24 cellular contexts compared by ENCODE assay signal in genomic region chr9:132234501-132235045, GRCh38.
A peak's percentile ranks its signal among the peaks of the same experiment; 100 is the strongest.
DNase-seq lines count a peak whose midpoint lies in the region; TF ChIP-seq lines count a peak whose summit lies in the region.
"Had no signal": no experiment of that assay in that cellular context is flagged by ENCODE, and none has a peak within 500 bp of the region (broad histone marks: within the 10 kb centered on the region; RNA-seq: fewer than 3 reads in every experiment).

No MANE protein-coding gene starts in this region.

- CTCF ChIA-PET in CD4-positive, alpha-beta memory T cell (lab: Charles Lee; ENCODE audit: partially characterized antibody), result interaction anchor here (0.8 to 9.9 kb wide), 5 partner anchors 19 to 474 kb away, joined by 3 to 124 read pairs (median 69); no protein-coding TSS in a partner anchor

- H3K27me3 ChIP-seq in neural progenitor cell, result peaks cover 20% of the 10 kb centered on the region
- no peaks in the 10 kb centered on the region for H3K27me3 ChIP-seq in CD4-positive, alpha-beta memory T cell (ENCODE audit: insufficient read depth, low read length)

- H3K9me3 ChIP-seq in neural progenitor cell (ENCODE audit: low read depth), result no peaks in the 10 kb centered on the region
- H3K9me3 ChIP-seq in CD4-positive, alpha-beta memory T cell (ENCODE audit: control insufficient read depth in 1 of 2, low read length in 2 of 2), result no peaks in the 10 kb centered on the region
- H3K9me3 ChIP-seq: A549 had no signal

- intact Hi-C loops in CD4-positive, alpha-beta memory T cell (cut with micrococcal nuclease), result no loop called here

- H2AFZ ChIP-seq in neural progenitor cell (replicated peaks), result no peak overlapping the region

- no peaks in the 10 kb centered on the region for H3K79me2 ChIP-seq in neural progenitor cell (ENCODE audit: low read depth)

- H3K9me3 Mint-ChIP-seq in neural progenitor cell, result no peaks in the 10 kb centered on the region
- H3K9me3 Mint-ChIP-seq in CD4-positive, alpha-beta memory T cell, result no peaks in the 10 kb centered on the region
- H3K9me3 Mint-ChIP-seq: CD14-positive monocyte had no signal

- no peak overlapping the region for H3K4me3 Mint-ChIP-seq in neural progenitor cell
- H3K4me3 Mint-ChIP-seq in CD4-positive, alpha-beta memory T cell, result no peak overlapping the region
- H3K4me3 Mint-ChIP-seq: B cell, CD14-positive monocyte, T-helper 17 cell had no signal

- TF ChIP-seq CTCF in neural progenitor cell (IDR thresholded peaks at IDR 0.05), result no peak

- no peak overlapping the region for H3K27ac ChIP-seq in neural progenitor cell
- H3K27ac ChIP-seq in CD4-positive, alpha-beta memory T cell (ENCODE audit: low read depth, low read length), result no peak overlapping the region
- H3K27ac ChIP-seq: A549, RWPE1, SK-N-MC had no signal

- DNase-seq in NCI-H82 (lab: John Stamatoyannopoulos, UW) (peak; percentile 79), NCI-H82 treated with DMSO at 0.1 percent for 48 hours (lab: John Stamatoyannopoulos, UW; ENCODE audit: unreplicated experiment) (no peak), ELF-1 (ENCODE audit: low read depth, low spot score) (peak; percentile 56), NCI-H524 treated with DMSO at 0.1 percent for 48 hours (lab: John Stamatoyannopoulos, UW) (peak; percentile 55), neural progenitor cell (ENCODE audit: low spot score) (peak; percentile 61), SIG-M5 treated with dmso at 0.1 percent for 504 hours (lab: John Stamatoyannopoulos, UW; ENCODE audit: unreplicated experiment) (no peak), GDM1 (lab: John Stamatoyannopoulos, UW) (no peak)
- DNase-seq in CD4-positive, alpha-beta memory T cell, result no peak
- DNase-seq: Calu3, Karpas-422, NCI-H1092 treated with DMSO at 0.1 percent for 48 hours, NCI-H1436, NCI-H187, NCI-H2107, NCI-H226, NCI-H510A, NCI-H774, SHP77 treated with DMSO at 0.1 percent for 48 hours, T-helper 17 cell had no signal

- H3K4me1 Mint-ChIP-seq in neural progenitor cell, result peaks cover 19% of the 10 kb centered on the region
- H3K4me1 Mint-ChIP-seq in CD4-positive, alpha-beta memory T cell, result peaks cover 2 to 9% (median 6%) of the 10 kb centered on the region in 4 donors

- H3K36me3 ChIP-seq in neural progenitor cell, result no peaks in the 10 kb centered on the region
- H3K36me3 ChIP-seq in CD4-positive, alpha-beta memory T cell (ENCODE audit: insufficient read depth, low read length), result no peaks in the 10 kb centered on the region

- H3K9ac ChIP-seq in neural progenitor cell, result no peak overlapping the region

- peak overlapping the region; percentile 94 for H3K27ac Mint-ChIP-seq in neural progenitor cell
- H3K27ac Mint-ChIP-seq in CD4-positive, alpha-beta memory T cell, result no peak overlapping the region
- H3K27ac Mint-ChIP-seq: B cell, CD14-positive monocyte, T-helper 17 cell had no signal

- no peak overlapping the region for H3K4me3 ChIP-seq in neural progenitor cell
- H3K4me3 ChIP-seq in CD4-positive, alpha-beta memory T cell (ENCODE audit: low read length in 2 of 2), result no peak overlapping the region
- H3K4me3 ChIP-seq: A549, SK-N-MC had no signal

- no peak overlapping the region for H3K4me2 ChIP-seq in neural progenitor cell
- H3K4me2 ChIP-seq: A549 had no signal

- no peaks in the 10 kb centered on the region for H3K36me3 Mint-ChIP-seq in neural progenitor cell
- no peaks in the 10 kb centered on the region for H3K36me3 Mint-ChIP-seq in CD4-positive, alpha-beta memory T cell
- H3K36me3 Mint-ChIP-seq: CD14-positive monocyte had no signal

- H3K4me1 ChIP-seq in neural progenitor cell, result peaks cover 7% of the 10 kb centered on the region
- H3K4me1 ChIP-seq in CD4-positive, alpha-beta memory T cell (ENCODE audit: insufficient read depth, low read length), result peaks cover 6% of the 10 kb centered on the region

- peaks cover 9% of the 10 kb centered on the region for H3K27me3 Mint-ChIP-seq in neural progenitor cell (ENCODE audit: insufficient read depth, low read depth)
- H3K27me3 Mint-ChIP-seq in CD4-positive, alpha-beta memory T cell, result no peaks in the 10 kb centered on the region
- H3K27me3 Mint-ChIP-seq: B cell had no signal

- POLR2A ChIA-PET in CD4-positive, alpha-beta memory T cell (lab: Charles Lee; ENCODE audit: partially characterized antibody), result no interaction called here

- no peaks in the 10 kb centered on the region for H4K20me1 ChIP-seq in neural progenitor cell (ENCODE audit: low read depth)

- peaks cover 10% of the 10 kb centered on the region for H3F3A ChIP-seq in neural progenitor cell (ENCODE audit: low read depth)

Comparison
In these comparisons a context has a peak if more than half of its experiments do, and no peak if none do; other contexts are left out.
1. DNase-seq: peak in NCI-H82 (single experiment), ELF-1 (single experiment), NCI-H524 treated with DMSO at 0.1 percent for 48 hours (single experiment) and neural progenitor cell (single experiment); none in NCI-H82 treated with DMSO at 0.1 percent for 48 hours (single experiment), SIG-M5 treated with dmso at 0.1 percent for 504 hours (single experiment), GDM1 (single experiment) and CD4-positive, alpha-beta memory T cell (0 of 5).